In genomic region chr12:130973906-130974305, GRCh38 we compare ENCODE assay signal across 1 cellular context.
TF ChIP-seq lines count a peak whose summit lies in the region.

No MANE protein-coding gene starts in this region.

TF ChIP-seq in H1, 55 proteins besides CTCF, POLR2A, EP300 and RAD21 (continued from another document):
- TF ChIP-seq CHD7 (IDR thresholded peaks at IDR 0.05; ENCODE audit: insufficient replicate concordance, low read length) (no peak), HDAC6 (IDR thresholded peaks at IDR 0.05; ENCODE audit: low read depth, low read length) (no peak), EGR1 (IDR thresholded peaks at IDR 0.05; ENCODE audit: borderline replicate concordance, low read depth, low read length) (no peak), KDM5A (IDR thresholded peaks at IDR 0.05; ENCODE audit: low read length) (no peak)
TF ChIP-seq in H1: peak in this region for 1.
